ENCODE assay signal across 1 cellular context in genomic region chr17:4586043-4586442, GRCh38.
TF ChIP-seq lines count a peak whose summit lies in the region.

No MANE protein-coding gene starts in this region.

TF ChIP-seq in GM23338, 12 proteins besides CTCF, POLR2A, EP300 and RAD21:
- TF ChIP-seq, protein P1, sequence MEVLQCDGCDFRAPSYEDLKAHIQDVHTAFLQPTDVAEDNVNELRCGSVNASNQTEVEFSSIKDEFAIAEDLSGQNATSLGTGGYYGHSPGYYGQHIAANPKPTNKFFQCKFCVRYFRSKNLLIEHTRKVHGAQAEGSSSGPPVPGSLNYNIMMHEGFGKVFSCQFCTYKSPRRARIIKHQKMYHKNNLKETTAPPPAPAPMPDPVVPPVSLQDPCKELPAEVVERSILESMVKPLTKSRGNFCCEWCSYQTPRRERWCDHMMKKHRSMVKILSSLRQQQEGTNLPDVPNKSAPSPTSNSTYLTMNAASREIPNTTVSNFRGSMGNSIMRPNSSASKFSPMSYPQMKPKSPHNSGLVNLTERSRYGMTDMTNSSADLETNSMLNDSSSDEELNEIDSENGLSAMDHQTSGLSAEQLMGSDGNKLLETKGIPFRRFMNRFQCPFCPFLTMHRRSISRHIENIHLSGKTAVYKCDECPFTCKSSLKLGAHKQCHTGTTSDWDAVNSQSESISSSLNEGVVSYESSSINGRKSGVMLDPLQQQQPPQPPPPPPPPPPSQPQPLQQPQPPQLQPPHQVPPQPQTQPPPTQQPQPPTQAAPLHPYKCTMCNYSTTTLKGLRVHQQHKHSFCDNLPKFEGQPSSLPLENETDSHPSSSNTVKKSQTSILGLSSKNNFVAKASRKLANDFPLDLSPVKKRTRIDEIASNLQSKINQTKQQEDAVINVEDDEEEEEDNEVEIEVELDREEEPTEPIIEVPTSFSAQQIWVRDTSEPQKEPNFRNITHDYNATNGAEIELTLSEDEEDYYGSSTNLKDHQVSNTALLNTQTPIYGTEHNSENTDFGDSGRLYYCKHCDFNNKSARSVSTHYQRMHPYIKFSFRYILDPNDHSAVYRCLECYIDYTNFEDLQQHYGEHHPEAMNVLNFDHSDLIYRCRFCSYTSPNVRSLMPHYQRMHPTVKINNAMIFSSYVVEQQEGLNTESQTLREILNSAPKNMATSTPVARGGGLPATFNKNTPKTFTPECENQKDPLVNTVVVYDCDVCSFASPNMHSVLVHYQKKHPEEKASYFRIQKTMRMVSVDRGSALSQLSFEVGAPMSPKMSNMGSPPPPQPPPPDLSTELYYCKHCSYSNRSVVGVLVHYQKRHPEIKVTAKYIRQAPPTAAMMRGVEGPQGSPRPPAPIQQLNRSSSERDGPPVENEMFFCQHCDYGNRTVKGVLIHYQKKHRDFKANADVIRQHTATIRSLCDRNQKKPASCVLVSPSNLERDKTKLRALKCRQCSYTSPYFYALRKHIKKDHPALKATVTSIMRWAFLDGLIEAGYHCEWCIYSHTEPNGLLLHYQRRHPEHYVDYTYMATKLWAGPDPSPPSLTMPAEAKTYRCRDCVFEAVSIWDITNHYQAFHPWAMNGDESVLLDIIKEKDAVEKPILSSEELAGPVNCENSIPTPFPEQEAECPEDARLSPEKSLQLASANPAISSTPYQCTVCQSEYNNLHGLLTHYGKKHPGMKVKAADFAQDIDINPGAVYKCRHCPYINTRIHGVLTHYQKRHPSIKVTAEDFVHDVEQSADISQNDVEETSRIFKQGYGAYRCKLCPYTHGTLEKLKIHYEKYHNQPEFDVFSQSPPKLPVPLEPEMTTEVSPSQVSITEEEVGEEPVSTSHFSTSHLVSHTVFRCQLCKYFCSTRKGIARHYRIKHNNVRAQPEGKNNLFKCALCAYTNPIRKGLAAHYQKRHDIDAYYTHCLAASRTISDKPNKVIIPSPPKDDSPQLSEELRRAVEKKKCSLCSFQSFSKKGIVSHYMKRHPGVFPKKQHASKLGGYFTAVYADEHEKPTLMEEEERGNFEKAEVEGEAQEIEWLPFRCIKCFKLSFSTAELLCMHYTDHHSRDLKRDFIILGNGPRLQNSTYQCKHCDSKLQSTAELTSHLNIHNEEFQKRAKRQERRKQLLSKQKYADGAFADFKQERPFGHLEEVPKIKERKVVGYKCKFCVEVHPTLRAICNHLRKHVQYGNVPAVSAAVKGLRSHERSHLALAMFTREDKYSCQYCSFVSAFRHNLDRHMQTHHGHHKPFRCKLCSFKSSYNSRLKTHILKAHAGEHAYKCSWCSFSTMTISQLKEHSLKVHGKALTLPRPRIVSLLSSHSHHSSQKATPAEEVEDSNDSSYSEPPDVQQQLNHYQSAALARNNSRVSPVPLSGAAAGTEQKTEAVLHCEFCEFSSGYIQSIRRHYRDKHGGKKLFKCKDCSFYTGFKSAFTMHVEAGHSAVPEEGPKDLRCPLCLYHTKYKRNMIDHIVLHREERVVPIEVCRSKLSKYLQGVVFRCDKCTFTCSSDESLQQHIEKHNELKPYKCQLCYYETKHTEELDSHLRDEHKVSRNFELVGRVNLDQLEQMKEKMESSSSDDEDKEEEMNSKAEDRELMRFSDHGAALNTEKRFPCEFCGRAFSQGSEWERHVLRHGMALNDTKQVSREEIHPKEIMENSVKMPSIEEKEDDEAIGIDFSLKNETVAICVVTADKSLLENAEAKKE (CRISPR knock-in tag; IDR thresholded peaks at IDR 0.05), result no peak
- TF ChIP-seq ZNF331 (CRISPR knock-in tag; IDR thresholded peaks at IDR 0.05; ENCODE audit: low read depth) (no peak), CREB1 (CRISPR knock-in tag; IDR thresholded peaks at IDR 0.05; ENCODE audit: low read depth) (no peak), JUNB (IDR thresholded peaks at IDR 0.05; ENCODE audit: unreplicated experiment) (no peak), EZH2phosphoT487 (IDR thresholded peaks at IDR 0.05; ENCODE audit: unreplicated experiment) (no peak), POLR2AphosphoS5 (IDR thresholded peaks at IDR 0.05; ENCODE audit: low read depth) (no peak), ZNF114 (CRISPR knock-in tag; IDR thresholded peaks at IDR 0.05) (no peak), NANOG (IDR thresholded peaks at IDR 0.05; ENCODE audit: borderline replicate concordance) (no peak), STAT1 (IDR thresholded peaks at IDR 0.05; ENCODE audit: unreplicated experiment) (no peak), EZH2 (IDR thresholded peaks at IDR 0.05; ENCODE audit: low read depth, unreplicated experiment) (no peak)
- TF ChIP-seq, protein P2, sequence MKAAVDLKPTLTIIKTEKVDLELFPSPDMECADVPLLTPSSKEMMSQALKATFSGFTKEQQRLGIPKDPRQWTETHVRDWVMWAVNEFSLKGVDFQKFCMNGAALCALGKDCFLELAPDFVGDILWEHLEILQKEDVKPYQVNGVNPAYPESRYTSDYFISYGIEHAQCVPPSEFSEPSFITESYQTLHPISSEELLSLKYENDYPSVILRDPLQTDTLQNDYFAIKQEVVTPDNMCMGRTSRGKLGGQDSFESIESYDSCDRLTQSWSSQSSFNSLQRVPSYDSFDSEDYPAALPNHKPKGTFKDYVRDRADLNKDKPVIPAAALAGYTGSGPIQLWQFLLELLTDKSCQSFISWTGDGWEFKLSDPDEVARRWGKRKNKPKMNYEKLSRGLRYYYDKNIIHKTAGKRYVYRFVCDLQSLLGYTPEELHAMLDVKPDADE (IDR thresholded peaks at IDR 0.05), result no peak
- TF ChIP-seq, protein P3, sequence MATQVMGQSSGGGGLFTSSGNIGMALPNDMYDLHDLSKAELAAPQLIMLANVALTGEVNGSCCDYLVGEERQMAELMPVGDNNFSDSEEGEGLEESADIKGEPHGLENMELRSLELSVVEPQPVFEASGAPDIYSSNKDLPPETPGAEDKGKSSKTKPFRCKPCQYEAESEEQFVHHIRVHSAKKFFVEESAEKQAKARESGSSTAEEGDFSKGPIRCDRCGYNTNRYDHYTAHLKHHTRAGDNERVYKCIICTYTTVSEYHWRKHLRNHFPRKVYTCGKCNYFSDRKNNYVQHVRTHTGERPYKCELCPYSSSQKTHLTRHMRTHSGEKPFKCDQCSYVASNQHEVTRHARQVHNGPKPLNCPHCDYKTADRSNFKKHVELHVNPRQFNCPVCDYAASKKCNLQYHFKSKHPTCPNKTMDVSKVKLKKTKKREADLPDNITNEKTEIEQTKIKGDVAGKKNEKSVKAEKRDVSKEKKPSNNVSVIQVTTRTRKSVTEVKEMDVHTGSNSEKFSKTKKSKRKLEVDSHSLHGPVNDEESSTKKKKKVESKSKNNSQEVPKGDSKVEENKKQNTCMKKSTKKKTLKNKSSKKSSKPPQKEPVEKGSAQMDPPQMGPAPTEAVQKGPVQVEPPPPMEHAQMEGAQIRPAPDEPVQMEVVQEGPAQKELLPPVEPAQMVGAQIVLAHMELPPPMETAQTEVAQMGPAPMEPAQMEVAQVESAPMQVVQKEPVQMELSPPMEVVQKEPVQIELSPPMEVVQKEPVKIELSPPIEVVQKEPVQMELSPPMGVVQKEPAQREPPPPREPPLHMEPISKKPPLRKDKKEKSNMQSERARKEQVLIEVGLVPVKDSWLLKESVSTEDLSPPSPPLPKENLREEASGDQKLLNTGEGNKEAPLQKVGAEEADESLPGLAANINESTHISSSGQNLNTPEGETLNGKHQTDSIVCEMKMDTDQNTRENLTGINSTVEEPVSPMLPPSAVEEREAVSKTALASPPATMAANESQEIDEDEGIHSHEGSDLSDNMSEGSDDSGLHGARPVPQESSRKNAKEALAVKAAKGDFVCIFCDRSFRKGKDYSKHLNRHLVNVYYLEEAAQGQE (IDR thresholded peaks at IDR 0.05; ENCODE audit: unreplicated experiment), result no peak
